Comparison of ENCODE assay signal across 11 cellular contexts in the genomic region with DNA sequence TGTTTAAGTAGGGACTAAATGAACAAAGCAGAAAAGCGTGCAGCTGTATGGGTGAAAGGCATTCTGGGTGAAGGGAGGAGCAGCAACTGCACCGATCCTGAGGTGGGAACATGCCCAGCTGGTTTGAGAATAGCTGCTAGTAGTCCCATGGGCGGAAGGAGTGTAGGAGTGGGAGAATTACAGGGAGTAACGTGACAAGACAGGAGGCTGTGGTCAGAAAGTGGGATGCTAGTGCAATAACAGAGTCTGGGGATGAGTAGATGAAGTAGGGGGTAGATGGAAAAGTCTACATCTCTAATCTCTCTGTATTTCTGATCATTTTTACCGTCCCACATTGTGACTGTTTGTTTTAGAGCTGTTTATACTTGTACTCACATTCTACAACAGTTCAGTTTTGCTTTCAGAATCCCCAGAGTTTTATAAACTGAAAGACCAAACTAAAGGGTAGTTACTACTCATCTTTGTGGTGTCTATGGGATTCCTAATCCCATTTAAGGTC.
DNase-seq lines count a peak whose midpoint lies in the region; ATAC-seq lines count a peak whose summit lies in the region.
"Had no signal": no experiment of that assay in that cellular context is flagged by ENCODE, and none has a peak within 500 bp of the region (broad histone marks: within the 10 kb centered on the region; RNA-seq: fewer than 3 reads in every experiment).

No MANE protein-coding gene starts in this region.

- H3K4me1 Mint-ChIP-seq in activated T-cell treated with anti-CD3 and anti-CD28 coated beads, Interleukin-2, amount 50 U/mL, for 72 hours (ENCODE audit: low read depth): peaks cover 7% of the 10 kb centered on the region
- peaks cover 9% of the 10 kb centered on the region for H3K4me1 Mint-ChIP-seq in activated CD8-positive, alpha-beta memory T cell treated with anti-CD3 and anti-CD28 coated beads, Interleukin-2, amount 10 ng/mL, durations not matched to agents 7 days and 5 days

- H3K4me1 ChIP-seq in skeletal muscle tissue (ENCODE audit: control insufficient read depth in 3 of 3, insufficient read depth in 3 of 3, low read length in 3 of 3): peaks cover 4 to 10% (median 8%) of the 10 kb centered on the region in 3 donors

- no peaks in the 10 kb centered on the region for H3K9me3 Mint-ChIP-seq in activated T-cell treated with anti-CD3 and anti-CD28 coated beads, Interleukin-2, amount 50 U/mL, for 72 hours
- no peaks in the 10 kb centered on the region for H3K9me3 Mint-ChIP-seq in activated CD8-positive, alpha-beta memory T cell treated with anti-CD3 and anti-CD28 coated beads, Interleukin-2, amount 10 ng/mL, durations not matched to agents 7 days and 5 days (ENCODE audit: low read depth)

- peak overlapping the region; percentile 66 for H3K27ac ChIP-seq in skeletal muscle tissue (ENCODE audit: low read depth, low read length)

- H3K27me3 Mint-ChIP-seq in activated T-cell treated with anti-CD3 and anti-CD28 coated beads, Interleukin-2, amount 50 U/mL, for 72 hours (ENCODE audit: low read depth): no peaks in the 10 kb centered on the region
- H3K27me3 Mint-ChIP-seq in activated CD8-positive, alpha-beta memory T cell treated with anti-CD3 and anti-CD28 coated beads, Interleukin-2, amount 10 ng/mL, durations not matched to agents 7 days and 5 days: no peaks in the 10 kb centered on the region
- H3K27me3 Mint-ChIP-seq: T-helper 17 cell had no signal

- peak overlapping the region; percentile 79 for H3K27ac Mint-ChIP-seq in activated T-cell treated with anti-CD3 and anti-CD28 coated beads, Interleukin-2, amount 50 U/mL, for 72 hours
- no peak overlapping the region for H3K27ac Mint-ChIP-seq in activated CD8-positive, alpha-beta memory T cell treated with anti-CD3 and anti-CD28 coated beads, Interleukin-2, amount 10 ng/mL, durations not matched to agents 7 days and 5 days
- H3K27ac Mint-ChIP-seq: T-helper 17 cell had no signal

- peak; percentile 26 for DNase-seq in GM03348 (ENCODE audit: low spot score)
- peak; percentile 1 to 24 for DNase-seq in activated T-cell treated with anti-CD3 and anti-CD28 coated beads, Interleukin-2, amount 50 U/mL, for 72 hours
- DNase-seq in left ventricle myocardium superior: peak; percentile 28
- no peak for DNase-seq in activated CD8-positive, alpha-beta memory T cell treated with anti-CD3 and anti-CD28 coated beads, Interleukin-2, amount 10 ng/mL, durations not matched to agents 7 days and 5 days
- DNase-seq in DMS53 (lab: John Stamatoyannopoulos, UW): no peak
- DNase-seq in NCI-H2227 treated with DMSO at 0.1 percent for 48 hours (lab: John Stamatoyannopoulos, UW): no peak
- DNase-seq: cerebellar nuclear complex, Karpas-422, OCI-M1, T-helper 17 cell had no signal

- ATAC-seq in activated T-cell treated with anti-CD3 and anti-CD28 coated beads, Interleukin-2, amount 50 U/mL, for 72 hours (replicated peaks in 1 of 2): peak; percentile 37 to 92
- ATAC-seq in left ventricle myocardium superior: peak; percentile 78
- no peak for ATAC-seq in activated CD8-positive, alpha-beta memory T cell treated with anti-CD3 and anti-CD28 coated beads, Interleukin-2, amount 10 ng/mL, durations not matched to agents 7 days and 5 days
- ATAC-seq: T-helper 17 cell had no signal

- no peaks in the 10 kb centered on the region for H3K9me3 ChIP-seq in skeletal muscle tissue (ENCODE audit: control insufficient read depth in 3 of 3, low read length in 3 of 3)

- H3K36me3 ChIP-seq in skeletal muscle tissue (ENCODE audit: control insufficient read depth in 3 of 3, insufficient read depth in 3 of 3, low read length in 3 of 3): no peaks in the 10 kb centered on the region

- H3K4me3 Mint-ChIP-seq in activated T-cell treated with anti-CD3 and anti-CD28 coated beads, Interleukin-2, amount 50 U/mL, for 72 hours: peak overlapping the region in 1 of 2 donors; percentile 63
- no peak overlapping the region for H3K4me3 Mint-ChIP-seq in activated CD8-positive, alpha-beta memory T cell treated with anti-CD3 and anti-CD28 coated beads, Interleukin-2, amount 10 ng/mL, durations not matched to agents 7 days and 5 days
- H3K4me3 Mint-ChIP-seq: T-helper 17 cell had no signal

- CTCF ChIA-PET in activated CD8-positive, alpha-beta memory T cell treated with anti-CD3 and anti-CD28 coated beads, Interleukin-2, amount 10 ng/mL, durations not matched to agents 7 days and 5 days (lab: Charles Lee): no interaction called here

- H3K4me3 ChIP-seq in skeletal muscle tissue (ENCODE audit: low read length in 3 of 3): no peak overlapping the region

- intact Hi-C loops in left ventricle myocardium superior (cut with micrococcal nuclease): no loop called here

- H3K9ac ChIP-seq in skeletal muscle tissue (ENCODE audit: low read depth in 1 of 3, low read length in 3 of 3): no peak overlapping the region

- H3K36me3 Mint-ChIP-seq in activated T-cell treated with anti-CD3 and anti-CD28 coated beads, Interleukin-2, amount 50 U/mL, for 72 hours (ENCODE audit: insufficient read depth in 2 of 2): peaks cover 0 to 6% of the 10 kb centered on the region in 2 donors
- peaks cover 18% of the 10 kb centered on the region for H3K36me3 Mint-ChIP-seq in activated CD8-positive, alpha-beta memory T cell treated with anti-CD3 and anti-CD28 coated beads, Interleukin-2, amount 10 ng/mL, durations not matched to agents 7 days and 5 days

- no peaks in the 10 kb centered on the region for H3K27me3 ChIP-seq in skeletal muscle tissue (ENCODE audit: control insufficient read depth in 3 of 3, insufficient read depth in 3 of 3, low read length in 3 of 3)

Comparison
In these comparisons a context has a peak if more than half of its experiments do, and no peak if none do; other contexts are left out.
1. DNase-seq: peak in GM03348 (single experiment), activated T-cell treated with anti-CD3 and anti-CD28 coated beads, Interleukin-2, amount 50 U/mL, for 72 hours (2 of 2) and left ventricle myocardium superior (single experiment); none in activated CD8-positive, alpha-beta memory T cell treated with anti-CD3 and anti-CD28 coated beads, Interleukin-2, amount 10 ng/mL, durations not matched to agents 7 days and 5 days (single experiment), DMS53 (single experiment) and NCI-H2227 treated with DMSO at 0.1 percent for 48 hours (single experiment).